8 cellular contexts compared by ENCODE assay signal in the genomic region with DNA sequence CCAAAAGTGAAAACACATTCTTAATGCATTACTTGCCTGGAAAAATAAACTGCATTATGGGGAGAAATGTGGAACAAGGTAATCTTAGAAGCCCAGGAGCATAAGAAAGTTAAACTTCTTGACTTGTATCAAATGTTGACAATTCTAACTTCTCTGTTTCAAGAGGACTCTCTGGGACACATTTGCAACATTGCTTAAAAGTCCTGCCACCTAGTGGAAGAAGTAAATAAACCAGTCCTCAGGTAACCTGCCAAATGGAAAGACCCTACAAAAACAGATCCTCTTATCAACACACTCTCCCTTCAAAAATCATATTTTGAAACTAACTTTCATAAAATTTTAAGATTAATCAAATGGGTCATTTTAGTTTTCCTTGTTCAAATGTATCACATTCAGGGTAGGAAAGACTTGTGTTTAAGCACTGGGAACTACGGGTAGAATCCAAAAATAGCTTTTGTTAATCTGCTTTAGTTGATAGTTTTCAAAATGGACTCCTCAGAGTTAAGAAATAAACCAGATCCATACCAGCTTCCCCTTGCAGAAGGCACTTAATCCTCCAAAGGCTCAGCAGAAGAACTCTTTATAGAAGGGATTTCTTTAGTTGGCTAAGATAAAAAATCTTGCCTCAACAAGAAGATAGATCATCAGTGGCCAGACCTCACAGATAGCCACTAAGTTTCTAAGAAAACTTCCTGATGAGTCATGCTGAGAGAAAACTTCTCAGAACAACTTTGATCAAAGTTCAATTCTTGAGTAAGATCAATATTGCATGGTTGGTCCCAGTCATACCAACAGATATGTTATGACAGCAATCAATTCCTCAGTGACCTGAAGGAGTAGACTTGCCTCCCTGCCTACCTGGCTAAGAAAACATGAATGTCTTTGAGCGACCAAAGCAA.
DNase-seq lines count a peak whose midpoint lies in the region; ATAC-seq, FAIRE-seq and TF ChIP-seq lines count a peak whose summit lies in the region.

No MANE protein-coding gene starts in this region.

- in situ Hi-C loops in GM13977 (cut with MboI; ENCODE audit: low pct_unique_long_range_greater_than_20kb, low sequenced_read_pairs, unreplicated experiment) (loop anchor here (25.0 kb wide), 2 partner anchors 275 to 600 kb away; no protein-coding TSS in a partner anchor), SK-MEL-5 (cut with HindIII; ENCODE audit: low pct_unique_long_range_greater_than_20kb, low sequenced_read_pairs) (no loop called here)

- H3K4me1 Mint-ChIP-seq in activated naive CD8-positive, alpha-beta T cell treated with anti-CD3 and anti-CD28 coated beads for 36 hours = no peaks in the 10 kb centered on the region

- H3K9me3 ChIP-seq in testis = no peaks in the 10 kb centered on the region
- no peaks in the 10 kb centered on the region for H3K9me3 ChIP-seq in ovary

- intact Hi-C loops in testis (cut with DNase I; ENCODE audit: low total_unique reads) (no loop called here), ovary (cut with DNase I) (no loop called here)

- H3K27ac ChIP-seq in testis = no peak overlapping the region
- H3K27ac ChIP-seq in ovary = no peak overlapping the region

- no peaks in the 10 kb centered on the region for H3K9me3 Mint-ChIP-seq in activated naive CD8-positive, alpha-beta T cell treated with anti-CD3 and anti-CD28 coated beads for 36 hours

- H3K4me3 Mint-ChIP-seq in activated naive CD8-positive, alpha-beta T cell treated with anti-CD3 and anti-CD28 coated beads for 36 hours = no peak overlapping the region

- peaks cover 5% of the 10 kb centered on the region for H3K27me3 ChIP-seq in testis
- no peaks in the 10 kb centered on the region for H3K27me3 ChIP-seq in ovary

- TF ChIP-seq CTCF in GM13977 (IDR thresholded peaks at IDR 0.05; ENCODE audit: extremely low read depth, insufficient read depth, missing control alignments) (peak; percentile 59), testis (IDR thresholded peaks at IDR 0.05) (peak in 2 of 3 experiments; percentile 44 to 58), ovary (IDR thresholded peaks at IDR 0.05) (no peak)

- no peak overlapping the region for H3K27ac Mint-ChIP-seq in activated naive CD8-positive, alpha-beta T cell treated with anti-CD3 and anti-CD28 coated beads for 36 hours

- peak; percentile 33 for DNase-seq in GM13977 (ENCODE audit: low spot score)
- DNase-seq in SK-MEL-5 (ENCODE audit: low read depth, low spot score) = peak; percentile 47
- DNase-seq in glomerular visceral epithelial cell (ENCODE audit: extremely low spot score) = peak; percentile 32
- no peak for DNase-seq in testis
- DNase-seq in activated naive CD8-positive, alpha-beta T cell treated with anti-CD3 and anti-CD28 coated beads for 36 hours = no peak
- DNase-seq in ovary = no peak

- peak; percentile 48 for FAIRE-seq in A204.1 (lab: Jason Lieb, UNC)

- peaks cover 6% of the 10 kb centered on the region for H3K27me3 Mint-ChIP-seq in activated naive CD8-positive, alpha-beta T cell treated with anti-CD3 and anti-CD28 coated beads for 36 hours

- H3K4me3 ChIP-seq in testis (no peak overlapping the region), ovary (no peak overlapping the region)

- TF ChIP-seq POLR2A in testis (IDR thresholded peaks at IDR 0.05) (no peak), ovary (IDR thresholded peaks at IDR 0.05) (no peak)

- H3K36me3 Mint-ChIP-seq in activated naive CD8-positive, alpha-beta T cell treated with anti-CD3 and anti-CD28 coated beads for 36 hours = no peaks in the 10 kb centered on the region

- no peak for TF ChIP-seq EP300 in ovary (IDR thresholded peaks at IDR 0.05)

- no peaks in the 10 kb centered on the region for H3K4me1 ChIP-seq in testis
- H3K4me1 ChIP-seq in ovary (ENCODE audit: insufficient read depth) = no peaks in the 10 kb centered on the region

- ATAC-seq in HG03159 (IDR thresholded peaks at IDR 0.05; ENCODE audit: unreplicated experiment) = peak; percentile 84

- H3K36me3 ChIP-seq in testis (ENCODE audit: low read depth, missing control alignments) (no peaks in the 10 kb centered on the region), ovary (no peaks in the 10 kb centered on the region)

- 74 to 78% methylated on average over 2 of the region's 2 CpGs for WGBS in testis, 2 donors
- 67 to 79% (median 77%) methylated on average over 2 of the region's 2 CpGs for WGBS in ovary, 3 donors

Comparison
In these comparisons a context has a peak if more than half of its experiments do, and no peak if none do; other contexts are left out.
1. DNase-seq: peak in GM13977 (single experiment), SK-MEL-5 (single experiment) and glomerular visceral epithelial cell (single experiment); none in testis (single experiment), activated naive CD8-positive, alpha-beta T cell treated with anti-CD3 and anti-CD28 coated beads for 36 hours (single experiment) and ovary (0 of 5).
2. CTCF ChIP-seq: peak in GM13977 (single experiment) and testis (2 of 3); none in ovary (0 of 3).